ENCODE assay signal across 27 cellular contexts in genomic region chr22:42943981-42944380, GRCh38.
DNase-seq lines count a peak whose midpoint lies in the region; ATAC-seq and TF ChIP-seq lines count a peak whose summit lies in the region.
"Had no signal": no experiment of that assay in that cellular context is flagged by ENCODE, and none has a peak within 500 bp of the region (broad histone marks: within the 10 kb centered on the region; RNA-seq: fewer than 3 reads in every experiment).

No MANE protein-coding gene starts in this region.

- H3K4me3 ChIP-seq in tibial artery: peak overlapping the region in 1 of 2 donors; percentile 8
- H3K4me3 ChIP-seq: pancreas had no signal

- H3K27me3 Mint-ChIP-seq in mesothelial cell of epicardium (ENCODE audit: low read depth): no peaks in the 10 kb centered on the region
- H3K27me3 Mint-ChIP-seq: activated CD4-positive, alpha-beta T cell treated with anti-CD3 and anti-CD28 coated beads, Interleukin-2, amount 10 ng/mL, durations not matched to agents 24 days and 14 days; activated CD8-positive, alpha-beta memory T cell treated with anti-CD3 and anti-CD28 coated beads, Interleukin-2, amount 10 ng/mL, durations not matched to agents 7 days and 5 days; activated naive CD4-positive, alpha-beta T cell treated with anti-CD3 and anti-CD28 coated beads, Interleukin-2, amount 10 ng/mL, durations not matched to agents 7 days and 5 days; CD4-positive, alpha-beta memory T cell; natural killer cell treated with Interleukin-12 subunit alpha and Interleukin-12 subunit beta and Interleukin-15 and Interleukin-18, amount 100 ng/mL, for 72 hours; stimulated activated naive CD8-positive, alpha-beta T cell treated with anti-CD3 and anti-CD28 coated beads, Interleukin-15, amount 100 ng/mL, for 72 hours had no signal

- H3K4me3 Mint-ChIP-seq in mesothelial cell of epicardium: no peak overlapping the region
- H3K4me3 Mint-ChIP-seq: activated CD4-positive, alpha-beta T cell treated with anti-CD3 and anti-CD28 coated beads, Interleukin-2, amount 10 ng/mL, durations not matched to agents 24 days and 14 days; activated CD8-positive, alpha-beta memory T cell treated with anti-CD3 and anti-CD28 coated beads, Interleukin-2, amount 10 ng/mL, durations not matched to agents 7 days and 5 days; activated naive CD4-positive, alpha-beta T cell treated with anti-CD3 and anti-CD28 coated beads, Interleukin-2, amount 10 ng/mL, durations not matched to agents 7 days and 5 days; activated T-cell treated with anti-CD3 and anti-CD28 coated beads, Interleukin-2, amount 50 U/mL, for 72 hours; CD4-positive, alpha-beta memory T cell; natural killer cell treated with Interleukin-12 subunit alpha and Interleukin-12 subunit beta and Interleukin-15 and Interleukin-18, amount 100 ng/mL, for 72 hours; stimulated activated naive CD8-positive, alpha-beta T cell treated with anti-CD3 and anti-CD28 coated beads, Interleukin-15, amount 100 ng/mL, for 72 hours; T-helper 2 cell treated with Interferon-gamma antibody and Interleukin-4, amounts not matched to agents 5 μg/mL and 100 μg/mL, for 36 hours had no signal

- no peak for TF ChIP-seq CTCF in mesothelial cell of epicardium (IDR thresholded peaks at IDR 0.05; ENCODE audit: unreplicated experiment)
- TF ChIP-seq CTCF in tibial artery (IDR thresholded peaks at IDR 0.05): no peak

- peak; percentile 44 for DNase-seq in NCI-H69 (lab: John Stamatoyannopoulos, UW)
- DNase-seq in caudate nucleus (lab: John Stamatoyannopoulos, UW): no peak
- DNase-seq in mesothelial cell of epicardium (ENCODE audit: low spot score in 2 of 2, unreplicated experiment in 2 of 2): no peak
- DNase-seq in tibial artery: no peak
- no peak for DNase-seq in mucosa of gallbladder (ENCODE audit: low spot score)
- DNase-seq: activated CD4-positive, alpha-beta T cell treated with anti-CD3 and anti-CD28 coated beads, Interleukin-2, amount 10 ng/mL, durations not matched to agents 24 days and 14 days; activated CD8-positive, alpha-beta memory T cell treated with anti-CD3 and anti-CD28 coated beads, Interleukin-2, amount 10 ng/mL, durations not matched to agents 7 days and 5 days; activated naive CD4-positive, alpha-beta T cell treated with anti-CD3 and anti-CD28 coated beads, Interleukin-2, amount 10 ng/mL, durations not matched to agents 7 days and 5 days; activated T-cell treated with anti-CD3 and anti-CD28 coated beads, Interleukin-2, amount 50 U/mL, for 72 hours; CD4-positive, alpha-beta memory T cell; central memory CD4-positive, alpha-beta T cell; DMS53; head of caudate nucleus; IMR-90; NCI-H1105; NCI-H1930; NCI-H226; NCI-H774; stimulated activated CD4-positive, alpha-beta T cell treated with anti-CD3 and anti-CD28 coated beads, Interleukin-15, amount 100 ng/mL, for 24 hours; stimulated activated naive CD8-positive, alpha-beta T cell treated with anti-CD3 and anti-CD28 coated beads, Interleukin-15, amount 100 ng/mL, for 72 hours had no signal

- no peaks in the 10 kb centered on the region for H3K36me3 ChIP-seq in tibial artery
- H3K36me3 ChIP-seq: pancreas had no signal

- no peaks in the 10 kb centered on the region for H3K27me3 ChIP-seq in tibial artery
- H3K27me3 ChIP-seq: pancreas had no signal

- H3K27ac ChIP-seq in caudate nucleus (ENCODE audit: low read depth, low read length): peak overlapping the region; percentile 24
- H3K27ac ChIP-seq in tibial artery: peak overlapping the region; percentile 95 to 96

- H3K36me3 Mint-ChIP-seq in mesothelial cell of epicardium: no peaks in the 10 kb centered on the region

- ATAC-seq in HG03571 (IDR thresholded peaks at IDR 0.05; ENCODE audit: unreplicated experiment) (no peak), GM19455 (IDR thresholded peaks at IDR 0.05; ENCODE audit: unreplicated experiment) (no peak)
- ATAC-seq: activated CD8-positive, alpha-beta memory T cell treated with anti-CD3 and anti-CD28 coated beads, Interleukin-2, amount 10 ng/mL, durations not matched to agents 7 days and 5 days; activated T-cell treated with anti-CD3 and anti-CD28 coated beads, Interleukin-2, amount 50 U/mL, for 72 hours; HCT116; left lobe of liver; natural killer cell treated with Interleukin-12 subunit alpha and Interleukin-12 subunit beta and Interleukin-15 and Interleukin-18, amount 100 ng/mL, for 72 hours; pancreas; stimulated activated naive CD8-positive, alpha-beta T cell treated with anti-CD3 and anti-CD28 coated beads, Interleukin-15, amount 100 ng/mL, for 72 hours had no signal

- H3K4me1 Mint-ChIP-seq in mesothelial cell of epicardium: peaks cover 58% of the 10 kb centered on the region

- H3K4me1 ChIP-seq in tibial artery: peaks cover 7 to 100% (median 96%) of the 10 kb centered on the region in 4 donors

- H3K9me3 Mint-ChIP-seq in mesothelial cell of epicardium: no peaks in the 10 kb centered on the region
- H3K9me3 Mint-ChIP-seq: activated CD4-positive, alpha-beta T cell treated with anti-CD3 and anti-CD28 coated beads, Interleukin-2, amount 10 ng/mL, durations not matched to agents 24 days and 14 days; activated naive CD4-positive, alpha-beta T cell treated with anti-CD3 and anti-CD28 coated beads, Interleukin-2, amount 10 ng/mL, durations not matched to agents 7 days and 5 days; activated T-cell treated with anti-CD3 and anti-CD28 coated beads, Interleukin-2, amount 50 U/mL, for 72 hours; CD4-positive, alpha-beta memory T cell; natural killer cell treated with Interleukin-12 subunit alpha and Interleukin-12 subunit beta and Interleukin-15 and Interleukin-18, amount 100 ng/mL, for 72 hours; stimulated activated naive CD8-positive, alpha-beta T cell treated with anti-CD3 and anti-CD28 coated beads, Interleukin-15, amount 100 ng/mL, for 72 hours; T-helper 2 cell treated with Interferon-gamma antibody and Interleukin-4, amounts not matched to agents 5 μg/mL and 100 μg/mL, for 36 hours had no signal

- no peaks in the 10 kb centered on the region for H3K9me3 ChIP-seq in tibial artery
- H3K9me3 ChIP-seq: pancreas had no signal

- H3K27ac Mint-ChIP-seq in mesothelial cell of epicardium: peak overlapping the region; percentile 17
- H3K27ac Mint-ChIP-seq: activated CD4-positive, alpha-beta T cell treated with anti-CD3 and anti-CD28 coated beads, Interleukin-2, amount 10 ng/mL, durations not matched to agents 24 days and 14 days; activated CD8-positive, alpha-beta memory T cell treated with anti-CD3 and anti-CD28 coated beads, Interleukin-2, amount 10 ng/mL, durations not matched to agents 7 days and 5 days; activated naive CD4-positive, alpha-beta T cell treated with anti-CD3 and anti-CD28 coated beads, Interleukin-2, amount 10 ng/mL, durations not matched to agents 7 days and 5 days; activated T-cell treated with anti-CD3 and anti-CD28 coated beads, Interleukin-2, amount 50 U/mL, for 72 hours; stimulated activated naive CD8-positive, alpha-beta T cell treated with anti-CD3 and anti-CD28 coated beads, Interleukin-15, amount 100 ng/mL, for 72 hours; T-helper 2 cell treated with Interferon-gamma antibody and Interleukin-4, amounts not matched to agents 5 μg/mL and 100 μg/mL, for 36 hours had no signal

- intact Hi-C loops in tibial artery (cut with DNase I; ENCODE audit: low total_unique reads): no loop called here
